ENCODE assay signal across 9 cellular contexts in genomic region chr4:128517096-128517738, GRCh38.
DNase-seq lines count a peak whose midpoint lies in the region; ATAC-seq and TF ChIP-seq lines count a peak whose summit lies in the region.
"Had no signal": no experiment of that assay in that cellular context is flagged by ENCODE, and none has a peak within 500 bp of the region (broad histone marks: within the 10 kb centered on the region; RNA-seq: fewer than 3 reads in every experiment).

No MANE protein-coding gene starts in this region.

- H3K79me2 ChIP-seq in PC-9 (ENCODE audit: low read depth) = no peaks in the 10 kb centered on the region

- TF ChIP-seq POLR2A in esophagus squamous epithelium (IDR thresholded peaks at IDR 0.05) = no peak
- TF ChIP-seq POLR2A in suprapubic skin (IDR thresholded peaks at IDR 0.05) = no peak

- no peak overlapping the region for H3K4me3 ChIP-seq in PC-9
- no peak overlapping the region for H3K4me3 ChIP-seq in esophagus squamous epithelium
- no peak overlapping the region for H3K4me3 ChIP-seq in suprapubic skin

- H3K27me3 ChIP-seq in PC-9 (ENCODE audit: insufficient read depth, low read depth) (no peaks in the 10 kb centered on the region), esophagus squamous epithelium (no peaks in the 10 kb centered on the region), suprapubic skin (no peaks in the 10 kb centered on the region)

- 0 out of 2 replicates have a peak overlapping the region, but pooled peaks have one; percentile 17 for H2AFZ ChIP-seq in PC-9

- H3K4me2 ChIP-seq in PC-9 = peak overlapping the region; percentile 68

- H3K36me3 ChIP-seq in PC-9 (ENCODE audit: low read depth) (no peaks in the 10 kb centered on the region), esophagus squamous epithelium (no peaks in the 10 kb centered on the region), suprapubic skin (no peaks in the 10 kb centered on the region)

- peaks cover 25% of the 10 kb centered on the region for H3K4me1 ChIP-seq in PC-9 (replicated peaks; ENCODE audit: insufficient read depth)
- H3K4me1 ChIP-seq in esophagus squamous epithelium = peaks cover 5 to 29% (median 19%) of the 10 kb centered on the region in 3 donors
- H3K4me1 ChIP-seq in suprapubic skin = peaks cover 22% of the 10 kb centered on the region

- H3K9me2 ChIP-seq in PC-9 (ENCODE audit: insufficient read depth) = no peaks in the 10 kb centered on the region

- in situ Hi-C loops in KBM-7 (cut with MboI; ENCODE audit: low pct_unique_long_range_greater_than_20kb, low sequenced_read_pairs) = no loop called here

- DNase-seq in PC-9 (no peak), esophagus squamous epithelium (lab: John Stamatoyannopoulos, UW) (no peak), suprapubic skin (ENCODE audit: low spot score in 2 of 2) (no peak), KBM-7 (no peak), D341Med (ENCODE audit: low spot score) (no peak)
- DNase-seq: activated CD4-positive, CD25-positive, alpha-beta regulatory T cell treated with anti-CD3 and anti-CD28 coated beads, Interleukin-2, amount 50 U/mL, for 72 hours had no signal

- intact Hi-C loops in PC-9 (cut with micrococcal nuclease; ENCODE audit: unreplicated experiment) = no loop called here
- intact Hi-C loops in esophagus squamous epithelium (cut with DNase I) = no loop called here

- WGBS in esophagus squamous epithelium, 2 donors = 34 to 42% methylated on average over 4 of the region's 4 CpGs
- 68% methylated on average over 4 of the region's 4 CpGs for WGBS in suprapubic skin

- H3K9me3 ChIP-seq in PC-9 (ENCODE audit: insufficient read depth, low read depth) = no peaks in the 10 kb centered on the region
- H3K9me3 ChIP-seq in esophagus squamous epithelium = no peaks in the 10 kb centered on the region
- no peaks in the 10 kb centered on the region for H3K9me3 ChIP-seq in suprapubic skin

- CTCF ChIA-PET in PC-9 (lab: Charles Lee) = interaction anchor here (0.6 to 1.4 kb wide), 3 partner anchors 12 to 153 kb away, joined by 4 to 5 read pairs (median 5); no protein-coding TSS in a partner anchor

- POLR2A ChIA-PET in PC-9 (lab: Charles Lee; ENCODE audit: unreplicated experiment) = interaction anchor here (0.6 to 0.7 kb wide), 2 partner anchors 12 to 36 kb away, joined by 3 to 4 read pairs; no protein-coding TSS in a partner anchor

- no peak for TF ChIP-seq CTCF in PC-9 (conservative IDR thresholded peaks at IDR 0.05)
- TF ChIP-seq CTCF in esophagus squamous epithelium (IDR thresholded peaks at IDR 0.05) = no peak
- TF ChIP-seq CTCF in suprapubic skin (IDR thresholded peaks at IDR 0.05) = no peak

- TSS peak; percentile 52 for BruUV-seq in PC-9 (replicated peaks; lab: Mats Ljungman, UMichigan)

- H3F3A ChIP-seq in PC-9 (ENCODE audit: insufficient read depth, low read depth) = peaks cover 10% of the 10 kb centered on the region; the same call in 1 of the 2 replicates

- no peaks in the 10 kb centered on the region for H4K20me1 ChIP-seq in PC-9 (ENCODE audit: insufficient read depth)

- ATAC-seq in GM21529 (IDR thresholded peaks at IDR 0.05; ENCODE audit: unreplicated experiment) = peak; percentile 0
- no peak for ATAC-seq in HG02623 (IDR thresholded peaks at IDR 0.05; ENCODE audit: unreplicated experiment)
- no peak for ATAC-seq in HG02885 (IDR thresholded peaks at IDR 0.05; ENCODE audit: poor library complexity, unreplicated experiment)

- H3K27ac ChIP-seq in PC-9 (peak overlapping the region; percentile 90), esophagus squamous epithelium (peak overlapping the region; percentile 53 to 79 (median 64)), suprapubic skin (peak overlapping the region; percentile 66)

- TF ChIP-seq EP300 in suprapubic skin (IDR thresholded peaks at IDR 0.05) = no peak
